27 cellular contexts compared by ENCODE assay signal in genomic region chr12:53944209-53944608, GRCh38. TPM values are rescaled to one million over a fixed set of nuclear protein-coding genes. Genes with fewer than 3 reads are reported as not detected.
DNase-seq lines count a peak whose midpoint lies in the region; ATAC-seq, FAIRE-seq and TF ChIP-seq lines count a peak whose summit lies in the region.
"Had no signal": no experiment of that assay in that cellular context is flagged by ENCODE, and none has a peak within 500 bp of the region (broad histone marks: within the 10 kb centered on the region; RNA-seq: fewer than 3 reads in every experiment).

No MANE protein-coding gene starts in this region.

- peaks cover 15 to 23% of the 10 kb centered on the region in 2 experiments for H4K20me1 ChIP-seq in H1 (replicated peaks in 1 of 2; ENCODE audit: control insufficient read depth in 1 of 2, insufficient read depth in 2 of 2, low read length in 2 of 2)

- TF ChIP-seq CTCF in Panc1 (IDR thresholded peaks at IDR 0.05) (no peak), H1 (IDR thresholded peaks at IDR 0.05; ENCODE audit: control extremely low read depth in 1 of 3, insufficient read depth in 1 of 3, low read depth in 1 of 3, low read length in 3 of 3) (no peak), spleen (IDR thresholded peaks at IDR 0.05 in 8 of 11, conservative IDR thresholded peaks at IDR 0.05 in 3 of 11) (no peak)

- FAIRE-seq in H1 (lab: Jason Lieb, UNC) = no peak
- FAIRE-seq: A204.1, D721Med, GM12878 had no signal

- H3K36me3 ChIP-seq in H7 (replicated peaks; ENCODE audit: control insufficient read depth, insufficient read depth, low read length) (no peaks in the 10 kb centered on the region), Panc1 (ENCODE audit: control insufficient read depth, insufficient read depth, low read length) (peaks cover 5% of the 10 kb centered on the region), H1 (ENCODE audit: control insufficient read depth in 2 of 4, insufficient read depth in 4 of 4, low read length in 3 of 4) (peaks cover 0 to 1% (median 0%) of the 10 kb centered on the region in 4 experiments; a peak in 1 of 8 replicates), neuronal stem cell (replicated peaks in 1 of 2; ENCODE audit: control insufficient read depth in 2 of 2, insufficient read depth in 2 of 2, low read length in 2 of 2) (no peaks in the 10 kb centered on the region), spleen (no peaks in the 10 kb centered on the region)
- H3K36me3 ChIP-seq: BE2C; BLaER1 treated with 17β-estradiol and CSF1 and Interleukin-3, amounts not matched to agents 10 nM and 100 nM; HAP-1 had no signal

- H3K18ac ChIP-seq in H1 (ENCODE audit: extremely low read depth, low read length) = no peak overlapping the region
- H3K18ac ChIP-seq in neuronal stem cell (ENCODE audit: low read length) = no peak overlapping the region

- H2BK120ac ChIP-seq in H1 (replicated peaks; ENCODE audit: low read depth, low read length) (no peak overlapping the region), neuronal stem cell (ENCODE audit: low read depth, low read length) (no peak overlapping the region)

- H3K4ac ChIP-seq in H1 (replicated peaks; ENCODE audit: insufficient read length, low read depth, low read length) (no peak overlapping the region), neuronal stem cell (ENCODE audit: low read length) (no peak overlapping the region)

- H3K4me3 ChIP-seq in H7 (ENCODE audit: insufficient read depth, low read depth, low read length) = no peak overlapping the region
- H3K4me3 ChIP-seq in Panc1 (ENCODE audit: low read depth in 2 of 2, low read length in 2 of 2) = peak overlapping the region in 1 of 2 experiments; percentile 29; a peak in 3 of 4 replicates
- no peak overlapping the region; a peak in 1 of 8 replicates for H3K4me3 ChIP-seq in H1 (ENCODE audit: extremely low read depth in 1 of 4, insufficient read depth in 2 of 4, low read depth in 3 of 4, low read length in 4 of 4)
- no peak overlapping the region for H3K4me3 ChIP-seq in neuronal stem cell (ENCODE audit: low read length in 2 of 2)
- no peak overlapping the region for H3K4me3 ChIP-seq in spleen
- H3K4me3 ChIP-seq: BLaER1 treated with 17β-estradiol and CSF1 and Interleukin-3, amounts not matched to agents 10 nM and 100 nM; GM12878; GM23248; HAP-1 had no signal

- no peak overlapping the region for H3K9ac ChIP-seq in H1 (replicated peaks in 1 of 4; ENCODE audit: extremely low read depth in 1 of 4, low read depth in 3 of 4, low read length in 3 of 4)
- no peak overlapping the region for H3K9ac ChIP-seq in neuronal stem cell (ENCODE audit: low read depth, low read length, poor library complexity)
- H3K9ac ChIP-seq: BLaER1 treated with 17β-estradiol and CSF1 and Interleukin-3, amounts not matched to agents 10 nM and 100 nM; GM23248 had no signal

- no peak for TF ChIP-seq EP300 in H1 (IDR thresholded peaks at IDR 0.05; ENCODE audit: borderline replicate concordance in 1 of 2, low read depth in 2 of 2, low read length in 2 of 2)

- H3K79me2 ChIP-seq in H1 (ENCODE audit: control insufficient read depth in 1 of 2, insufficient read depth in 2 of 2, low read length in 2 of 2) = no peaks in the 10 kb centered on the region

- no peak for TF ChIP-seq POLR2A in H1 (IDR thresholded peaks at IDR 0.05; ENCODE audit: control extremely low read depth in 1 of 2, low read depth in 2 of 2, low read length in 2 of 2)
- TF ChIP-seq POLR2A in spleen (IDR thresholded peaks at IDR 0.05) = no peak

- H2AFZ ChIP-seq in H1 (ENCODE audit: low read length) = no peak overlapping the region
- no peak overlapping the region for H2AFZ ChIP-seq in neuronal stem cell (ENCODE audit: low read length)
- H2AFZ ChIP-seq: GM23248 had no signal

- no peak for TF ChIP-seq RAD21 in H1 (IDR thresholded peaks at IDR 0.05 in 1 of 2, conservative IDR thresholded peaks at IDR 0.05 in 1 of 2; ENCODE audit: low read depth in 2 of 2, low read length in 2 of 2)

- no peak overlapping the region for H4K8ac ChIP-seq in H1 (ENCODE audit: extremely low read depth, insufficient read depth, low read length)
- H4K8ac ChIP-seq in neuronal stem cell (ENCODE audit: low read depth, low read length) = no peak overlapping the region

- H4K91ac ChIP-seq in H1 (replicated peaks; ENCODE audit: insufficient read length, low read length) (no peak overlapping the region), neuronal stem cell (ENCODE audit: low read depth, low read length, poor library complexity) (no peak overlapping the region)

- no peaks in the 10 kb centered on the region for H3K23me2 ChIP-seq in H1 (ENCODE audit: low read depth, low read length)

- H3K14ac ChIP-seq in H1 (ENCODE audit: insufficient read length) (no peak overlapping the region), neuronal stem cell (ENCODE audit: low read length) (no peak overlapping the region)

- no peaks in the 10 kb centered on the region for H3K79me1 ChIP-seq in H1 (ENCODE audit: low read depth, low read length)
- H3K79me1 ChIP-seq in neuronal stem cell (ENCODE audit: low read depth, low read length) = no peaks in the 10 kb centered on the region

- in situ Hi-C loops in Panc1 (cut with HindIII; ENCODE audit: low pct_unique_long_range_greater_than_20kb, low sequenced_read_pairs) = no loop called here

- intact Hi-C loops in Panc1 (cut with micrococcal nuclease; ENCODE audit: unreplicated experiment) (no loop called here), spleen (cut with DNase I; ENCODE audit: low total_unique reads) (no loop called here)

- no peak overlapping the region for H2BK15ac ChIP-seq in H1 (ENCODE audit: low read length)
- no peak overlapping the region for H2BK15ac ChIP-seq in neuronal stem cell (ENCODE audit: low read length)

- peaks cover 100% of the 10 kb centered on the region for H3K27me3 ChIP-seq in H7 (ENCODE audit: control insufficient read depth, insufficient read depth, low read length)
- H3K27me3 ChIP-seq in Panc1 (ENCODE audit: control insufficient read depth, insufficient read depth, low read length) = no peaks in the 10 kb centered on the region
- H3K27me3 ChIP-seq in H1 (replicated peaks in 1 of 4; ENCODE audit: control insufficient read depth in 3 of 4, extremely low read depth in 1 of 4, insufficient read depth in 3 of 4, low read length in 3 of 4) = peaks cover 93 to 100% (median 98%) of the 10 kb centered on the region in 4 experiments
- peaks cover 45 to 99% (median 88%) of the 10 kb centered on the region in 3 experiments for H3K27me3 ChIP-seq in neuronal stem cell (ENCODE audit: control insufficient read depth in 3 of 3, insufficient read depth in 3 of 3, low read depth in 1 of 3, low read length in 3 of 3)
- H3K27me3 ChIP-seq in spleen (replicated peaks in 1 of 7) = peaks cover 4 to 100% (median 97%) of the 10 kb centered on the region in 7 donors

- no peak overlapping the region for H3K56ac ChIP-seq in H1 (replicated peaks; ENCODE audit: insufficient read length, low read depth, low read length)

- no peak overlapping the region for H3K4me2 ChIP-seq in H1 (ENCODE audit: insufficient read depth in 1 of 2, low read depth in 2 of 2, low read length in 2 of 2)
- H3K4me2 ChIP-seq in neuronal stem cell (ENCODE audit: insufficient read depth, low read length, poor library complexity, severe bottlenecking) = no peak overlapping the region
- H3K4me2 ChIP-seq: BLaER1 treated with 17β-estradiol and CSF1 and Interleukin-3, amounts not matched to agents 10 nM and 100 nM had no signal

- 54% methylated on average over 4 of the region's 4 CpGs; no CpG with 5 or more reads in 1 of the 2 experiments for WGBS in H1 (ENCODE audit: extremely low coverage in 1 of 2, insufficient coverage in 1 of 2, insufficient read length in 1 of 2, insufficient replicate concordance in 2 of 2, low coverage in 1 of 2, low lambda C conversion rate in 2 of 2, missing lambda C conversion rate in 1 of 2), 2 experiments
- no CpG with 5 or more reads among the region's 4 CpGs for WGBS in neuronal stem cell (ENCODE audit: extremely low coverage in 2 of 2, insufficient read length in 2 of 2, insufficient replicate concordance in 1 of 2), 2 donors
- WGBS in spleen, 5 donors = 13 to 24% (median 15%) methylated on average over 4 of the region's 4 CpGs

- no peak overlapping the region for H4K5ac ChIP-seq in H1 (ENCODE audit: insufficient read length, low read depth, low read length)

- H3K23ac ChIP-seq in H1 (ENCODE audit: insufficient read length) (no peak overlapping the region), neuronal stem cell (ENCODE audit: low read depth, low read length, poor library complexity) (peak overlapping the region; percentile 47)

- H2BK20ac ChIP-seq in H1 (ENCODE audit: low read length) = no peak overlapping the region

- CTCF ChIA-PET in Panc1 (lab: Charles Lee) (no interaction called here), H1 (lab: Charles Lee; ENCODE audit: partially characterized antibody) (interaction anchor here (0.8 to 1.3 kb wide), 7 partner anchors 9 to 198 kb away, joined by 3 to 4 read pairs (median 3); no protein-coding TSS in a partner anchor)

- no TSS peak for BruUV-seq in Panc1 (replicated peaks; lab: Mats Ljungman, UMichigan)

- ATAC-seq in Panc1 (no peak), GM18909 (IDR thresholded peaks at IDR 0.05; ENCODE audit: poor library complexity, unreplicated experiment) (no peak)
- ATAC-seq: GM12878 had no signal

- POLR2A ChIA-PET in Panc1 (lab: Charles Lee) = interaction anchor here (0.6 kb wide), 1 partner anchor 14 kb away, joined by 4 read pairs; no protein-coding TSS in a partner anchor
- POLR2A ChIA-PET in H1 (lab: Charles Lee; ENCODE audit: partially characterized antibody) = interaction anchor here (1.2 kb wide), 1 partner anchor 15 kb away, joined by 3 read pairs; no protein-coding TSS in a partner anchor

- peak overlapping the region; percentile 99 for H3K27ac ChIP-seq in Panc1 (ENCODE audit: low read length)
- H3K27ac ChIP-seq in H1 (ENCODE audit: low read depth, low read length) = no peak overlapping the region
- no peak overlapping the region for H3K27ac ChIP-seq in neuronal stem cell (replicated peaks; ENCODE audit: low read length)
- H3K27ac ChIP-seq in spleen = no peak overlapping the region
- H3K27ac ChIP-seq: 22Rv1; BLaER1 treated with 17β-estradiol and CSF1 and Interleukin-3, amounts not matched to agents 10 nM and 100 nM; GM23248 had no signal

- H3K4me1 ChIP-seq in Panc1 (ENCODE audit: control insufficient read depth, insufficient read depth, low read length) = peaks cover 62% of the 10 kb centered on the region
- H3K4me1 ChIP-seq in H1 (replicated peaks in 1 of 4; ENCODE audit: control insufficient read depth in 3 of 4, insufficient read depth in 4 of 4, low read length in 3 of 4) = peaks cover 0 to 5% (median 3%) of the 10 kb centered on the region in 4 experiments; a peak in 3 of 7 replicates
- no peaks in the 10 kb centered on the region for H3K4me1 ChIP-seq in neuronal stem cell (ENCODE audit: control insufficient read depth in 2 of 2, insufficient read depth in 1 of 2, low read depth in 1 of 2, low read length in 2 of 2)
- H3K4me1 ChIP-seq in spleen = peaks cover 0 to 12% (median 0%) of the 10 kb centered on the region in 6 donors
- H3K4me1 ChIP-seq: BE2C; BLaER1 treated with 17β-estradiol and CSF1 and Interleukin-3, amounts not matched to agents 10 nM and 100 nM had no signal

- H2BK12ac ChIP-seq in H1 (ENCODE audit: low read depth, low read length) = no peak overlapping the region
- H2BK12ac ChIP-seq in neuronal stem cell (ENCODE audit: low read length) = no peak overlapping the region

- H2AK5ac ChIP-seq in H1 (ENCODE audit: low read depth, low read length) (peak overlapping the region; percentile 41; the same call in 1 of the 2 replicates), neuronal stem cell (ENCODE audit: low read depth, low read length) (no peak overlapping the region)

- DNase-seq in H7 (peak; percentile 25), Panc1 (ENCODE audit: low read depth, low spot score) (no peak), H1 (ENCODE audit: low read depth in 1 of 2, low spot score in 2 of 2) (no peak), neuronal stem cell (ENCODE audit: low spot score) (no peak), AG20443 (ENCODE audit: low spot score) (no peak), spleen (no peak), NCI-H2171 (lab: John Stamatoyannopoulos, UW) (no peak)
- DNase-seq: AML-193; BE2C; CD4-positive, alpha-beta T cell; CD8-positive, alpha-beta memory T cell; DMS 273 treated with DMSO at 0.1 percent for 48 hours; DMS79; EL; GDM1; GM23248; HFFc6 had no signal

- no peaks in the 10 kb centered on the region for H3K9me3 ChIP-seq in Panc1 (ENCODE audit: control insufficient read depth, insufficient read depth, low read depth, low read length)
- no peaks in the 10 kb centered on the region for H3K9me3 ChIP-seq in H1 (ENCODE audit: insufficient read depth in 2 of 2, low read depth in 1 of 2, low read length in 1 of 2)
- peaks cover 0 to 9% of the 10 kb centered on the region in 2 donors for H3K9me3 ChIP-seq in neuronal stem cell (replicated peaks in 1 of 2; ENCODE audit: control insufficient read depth in 2 of 2, insufficient read depth in 1 of 2, low read depth in 1 of 2, low read length in 2 of 2)
- H3K9me3 ChIP-seq in spleen = no peaks in the 10 kb centered on the region
- H3K9me3 ChIP-seq: BE2C, HAP-1 had no signal

- H2BK5ac ChIP-seq in H1 (ENCODE audit: low read depth, low read length) (no peak overlapping the region), neuronal stem cell (ENCODE audit: low read length) (no peak overlapping the region)

RNA-seq across cellular contexts. Expression of gene HOXC13, which starts 5.6 kb away (rescaled TPM):
- total RNA-seq in H7 (2014; rRNA removed; shearing (Covaris generic)) = not detected in 2 replicates
- total RNA-seq in Panc1 (2021; ENCODE audit: unreplicated experiment) (93.5 TPM), spleen (not detected)
- polyA plus RNA-seq in Panc1 (2012; ENCODE audit: insufficient read length) = 125 TPM
- total RNA-seq in H1 (2021; fragmentation: NEBNext Ultra II Directional; extraction: Animal tissue kit (Norgen Biotek cat#: 25700)) = 0.13 TPM in 1 of 2 replicates, not detected in the other
- polyA plus RNA-seq in H1 (2011; rRNA removed) (0.02 TPM in 1 of 2 replicates, not detected in the other), spleen (not detected)
- not detected for polyA plus RNA-seq in H1 (2011; cell fraction: cytosol; rRNA removed)
- not detected for polyA plus RNA-seq in H1 (2011; cell fraction: nucleus; rRNA removed)
- polyA plus RNA-seq in H1 (2012, experiment 1 of 2) = not detected in 4 replicates
- 0.10 TPM for polyA plus RNA-seq in H1 (2012, experiment 2 of 2)
- polyA plus RNA-seq in H1 (2013, experiment 1 of 2) = 0.02 TPM
- polyA plus RNA-seq in H1 (2013, experiment 2 of 2) = not detected
- polyA minus RNA-seq in H1 (2011; rRNA and poly(A)+ RNA removed) = not detected in 2 replicates
- not detected for polyA minus RNA-seq in H1 (2011; cell fraction: cytosol; rRNA and poly(A)+ RNA removed)
- not detected for polyA minus RNA-seq in H1 (2011; cell fraction: nucleus; rRNA and poly(A)+ RNA removed)
- not detected for polyA plus RNA-seq in neuronal stem cell (2013, experiment 1 of 2)
- polyA plus RNA-seq in neuronal stem cell (2013, experiment 2 of 2) = 0.01 TPM
- total RNA-seq: CD4-positive, alpha-beta T cell; CD8-positive, alpha-beta memory T cell; GM12878; GM23248; HFFc6 had no signal
- polyA plus RNA-seq: AG04450; CD14-positive monocyte; CD8-positive, alpha-beta memory T cell; GM12878; GM23248 had no signal

RNA-seq across cellular contexts. Expression of gene HOXC12, which starts 10.5 kb away (rescaled TPM):
- total RNA-seq in H7 (2014; rRNA removed; shearing (Covaris generic)) = not detected in 2 replicates
- total RNA-seq in Panc1 (2021; ENCODE audit: unreplicated experiment) = 5.1 TPM
- polyA plus RNA-seq in Panc1 (2012; ENCODE audit: insufficient read length) = 15.1 TPM
- not detected in 2 replicates for total RNA-seq in H1 (2021; fragmentation: NEBNext Ultra II Directional; extraction: Animal tissue kit (Norgen Biotek cat#: 25700))
- polyA plus RNA-seq in H1 (2011; rRNA removed) = not detected in 2 replicates
- polyA plus RNA-seq in H1 (2011; cell fraction: cytosol; rRNA removed) = not detected
- not detected for polyA plus RNA-seq in H1 (2011; cell fraction: nucleus; rRNA removed)
- not detected in 4 replicates for polyA plus RNA-seq in H1 (2012, experiment 1 of 2)
- not detected for polyA plus RNA-seq in H1 (2012, experiment 2 of 2)
- polyA plus RNA-seq in H1 (2013, experiment 1 of 2) = not detected
- not detected for polyA plus RNA-seq in H1 (2013, experiment 2 of 2)
- polyA minus RNA-seq in H1 (2011; rRNA and poly(A)+ RNA removed) = not detected in 2 replicates
- not detected for polyA minus RNA-seq in H1 (2011; cell fraction: cytosol; rRNA and poly(A)+ RNA removed)
- not detected for polyA minus RNA-seq in H1 (2011; cell fraction: nucleus; rRNA and poly(A)+ RNA removed)
- not detected for polyA plus RNA-seq in neuronal stem cell (2013, experiment 1 of 2)
- not detected for polyA plus RNA-seq in neuronal stem cell (2013, experiment 2 of 2)
- total RNA-seq in spleen = not detected
- not detected for polyA plus RNA-seq in spleen
- total RNA-seq: CD4-positive, alpha-beta T cell; CD8-positive, alpha-beta memory T cell; GM12878; GM23248; H4; HFFc6 had no signal
- polyA plus RNA-seq: AG04450; CD14-positive monocyte; CD8-positive, alpha-beta memory T cell; GM12878; GM23248 had no signal

RNA-seq across cellular contexts. Expression of gene HOXC11, which starts 28.7 kb away (rescaled TPM):
- not detected in 2 replicates for total RNA-seq in H7 (2014; rRNA removed; shearing (Covaris generic))
- total RNA-seq in Panc1 (2021; ENCODE audit: unreplicated experiment) (17.0 TPM), spleen (not detected)
- polyA plus RNA-seq in Panc1 (2012; ENCODE audit: insufficient read length) = 19.6 TPM
- not detected in 2 replicates for total RNA-seq in H1 (2021; fragmentation: NEBNext Ultra II Directional; extraction: Animal tissue kit (Norgen Biotek cat#: 25700))
- polyA plus RNA-seq in H1 (2011; rRNA removed) (not detected in 2 replicates), spleen (not detected)
- not detected for polyA plus RNA-seq in H1 (2011; cell fraction: cytosol; rRNA removed)
- polyA plus RNA-seq in H1 (2011; cell fraction: nucleus; rRNA removed) = not detected
- not detected in 4 replicates for polyA plus RNA-seq in H1 (2012, experiment 1 of 2)
- not detected for polyA plus RNA-seq in H1 (2012, experiment 2 of 2)
- polyA plus RNA-seq in H1 (2013, experiment 1 of 2) = not detected
- polyA plus RNA-seq in H1 (2013, experiment 2 of 2) = not detected
- polyA minus RNA-seq in H1 (2011; rRNA and poly(A)+ RNA removed) = not detected in 2 replicates
- 0.88 TPM for polyA minus RNA-seq in H1 (2011; cell fraction: cytosol; rRNA and poly(A)+ RNA removed)
- polyA minus RNA-seq in H1 (2011; cell fraction: nucleus; rRNA and poly(A)+ RNA removed) = 0.40 TPM
- not detected for polyA plus RNA-seq in neuronal stem cell (2013, experiment 1 of 2)
- polyA plus RNA-seq in neuronal stem cell (2013, experiment 2 of 2) = not detected
- total RNA-seq: CD4-positive, alpha-beta T cell; CD8-positive, alpha-beta memory T cell; GM12878; GM23248 had no signal
- polyA plus RNA-seq: AG04450; CD14-positive monocyte; CD8-positive, alpha-beta memory T cell; GM12878; GM23248 had no signal

RNA-seq across cellular contexts. Expression of gene HOTAIR, which starts 30.5 kb away (rescaled TPM):
- not detected in 2 replicates for total RNA-seq in H7 (2014; rRNA removed; shearing (Covaris generic))
- total RNA-seq in Panc1 (2021; ENCODE audit: unreplicated experiment) = 31.7 TPM
- polyA plus RNA-seq in Panc1 (2012; ENCODE audit: insufficient read length) = 25.6 TPM
- not detected in 2 replicates for total RNA-seq in H1 (2021; fragmentation: NEBNext Ultra II Directional; extraction: Animal tissue kit (Norgen Biotek cat#: 25700))
- polyA plus RNA-seq in H1 (2011; rRNA removed) = not detected in 2 replicates
- polyA plus RNA-seq in H1 (2011; cell fraction: cytosol; rRNA removed) = not detected
- polyA plus RNA-seq in H1 (2011; cell fraction: nucleus; rRNA removed) = not detected
- polyA plus RNA-seq in H1 (2012, experiment 1 of 2) = not detected in 4 replicates
- polyA plus RNA-seq in H1 (2012, experiment 2 of 2) = not detected
- polyA plus RNA-seq in H1 (2013, experiment 1 of 2) = not detected
- polyA plus RNA-seq in H1 (2013, experiment 2 of 2) = not detected
- polyA minus RNA-seq in H1 (2011; rRNA and poly(A)+ RNA removed) = not detected in 2 replicates
- polyA minus RNA-seq in H1 (2011; cell fraction: cytosol; rRNA and poly(A)+ RNA removed) = not detected
- not detected for polyA minus RNA-seq in H1 (2011; cell fraction: nucleus; rRNA and poly(A)+ RNA removed)
- not detected for polyA plus RNA-seq in neuronal stem cell (2013, experiment 1 of 2)
- not detected for polyA plus RNA-seq in neuronal stem cell (2013, experiment 2 of 2)
- not detected for total RNA-seq in spleen
- not detected for polyA plus RNA-seq in spleen
- total RNA-seq: CD4-positive, alpha-beta T cell; CD8-positive, alpha-beta memory T cell; GM12878; GM23248 had no signal
- polyA plus RNA-seq: AG04450; CD14-positive monocyte; CD8-positive, alpha-beta memory T cell; GM12878; GM23248 had no signal

RNA-seq across cellular contexts. Expression of gene HOXC10, which starts 40.7 kb away (rescaled TPM):
- not detected in 2 replicates for total RNA-seq in H7 (2014; rRNA removed; shearing (Covaris generic))
- total RNA-seq in Panc1 (2021; ENCODE audit: unreplicated experiment) (154 TPM), spleen (not detected)
- polyA plus RNA-seq in Panc1 (2012; ENCODE audit: insufficient read length) = 178 TPM
- not detected in 2 replicates for total RNA-seq in H1 (2021; fragmentation: NEBNext Ultra II Directional; extraction: Animal tissue kit (Norgen Biotek cat#: 25700))
- polyA plus RNA-seq in H1 (2011; rRNA removed) (not detected in 2 replicates), spleen (not detected)
- polyA plus RNA-seq in H1 (2011; cell fraction: cytosol; rRNA removed) = not detected
- not detected for polyA plus RNA-seq in H1 (2011; cell fraction: nucleus; rRNA removed)
- not detected in 4 replicates for polyA plus RNA-seq in H1 (2012, experiment 1 of 2)
- polyA plus RNA-seq in H1 (2012, experiment 2 of 2) = 0.20 TPM
- polyA plus RNA-seq in H1 (2013, experiment 1 of 2) = not detected
- polyA plus RNA-seq in H1 (2013, experiment 2 of 2) = not detected
- polyA minus RNA-seq in H1 (2011; rRNA and poly(A)+ RNA removed) = not detected in 2 replicates
- polyA minus RNA-seq in H1 (2011; cell fraction: cytosol; rRNA and poly(A)+ RNA removed) = not detected
- polyA minus RNA-seq in H1 (2011; cell fraction: nucleus; rRNA and poly(A)+ RNA removed) = not detected
- not detected for polyA plus RNA-seq in neuronal stem cell (2013, experiment 1 of 2)
- polyA plus RNA-seq in neuronal stem cell (2013, experiment 2 of 2) = not detected
- total RNA-seq: CD4-positive, alpha-beta T cell; CD8-positive, alpha-beta memory T cell; GM23248 had no signal
- polyA plus RNA-seq: AG04450; CD14-positive monocyte; CD8-positive, alpha-beta memory T cell; GM12878; GM23248 had no signal

Comparison
In these comparisons a context has a peak if more than half of its experiments do, and no peak if none do; other contexts are left out.
1. RNA of gene HOXC13, which starts 5.6 kb away (total RNA-seq): 93.5 TPM in Panc1 (single experiment); not detected in H7, 0.13 TPM in H1 and not detected in spleen; every median in the first group is over 10 times any median in the second.
2. RNA of gene HOXC11, which starts 28.7 kb away (total RNA-seq): 17.0 TPM in Panc1 (single experiment); not detected in H7, not detected in H1 and not detected in spleen; every median in the first group is over 10 times any median in the second.